Comparison of ENCODE assay signal across 10 cellular contexts in genomic region chr3:129045675-129046036, GRCh38. TPM values are rescaled to one million over a fixed set of nuclear protein-coding genes. Genes with fewer than 3 reads are reported as not detected.
DNase-seq lines count a peak whose midpoint lies in the region; ATAC-seq and TF ChIP-seq lines count a peak whose summit lies in the region.
"Had no signal": no experiment of that assay in that cellular context is flagged by ENCODE, and none has a peak within 500 bp of the region (broad histone marks: within the 10 kb centered on the region; RNA-seq: fewer than 3 reads in every experiment).

No MANE protein-coding gene starts in this region.

- H3K27me3 Mint-ChIP-seq in MCF 10A (ENCODE audit: insufficient read depth, unreplicated experiment) (peaks cover 12% of the 10 kb centered on the region), natural killer cell (ENCODE audit: low read depth in 2 of 2) (peaks cover 12 to 13% of the 10 kb centered on the region in 2 donors)
- H3K27me3 Mint-ChIP-seq in central memory CD8-positive, alpha-beta T cell = peaks cover 32% of the 10 kb centered on the region

- H3K9me3 Mint-ChIP-seq in MCF 10A (ENCODE audit: unreplicated experiment) (no peaks in the 10 kb centered on the region), natural killer cell (peaks cover 3% of the 10 kb centered on the region in 2 donors)
- H3K9me3 Mint-ChIP-seq in central memory CD8-positive, alpha-beta T cell = no peaks in the 10 kb centered on the region

- ATAC-seq in central memory CD8-positive, alpha-beta T cell (replicated peaks; ENCODE audit: extremely low read depth, poor library complexity, severe bottlenecking) = peak; percentile 52
- ATAC-seq in natural killer cell = peak; percentile 71 to 87 (median 84)
- peak; percentile 83 for ATAC-seq in upper lobe of right lung
- no peak for ATAC-seq in GM21447 (IDR thresholded peaks at IDR 0.05; ENCODE audit: unreplicated experiment)

- H3K4me3 ChIP-seq in breast epithelium = peak overlapping the region; percentile 29 to 67 (median 41)
- H3K4me3 ChIP-seq in upper lobe of right lung = peak overlapping the region; percentile 20
- H3K4me3 ChIP-seq in prostate gland = peak overlapping the region in 1 of 2 donors; percentile 15
- no peak overlapping the region for H3K4me3 ChIP-seq in BE2C (ENCODE audit: low read depth, low read length)

- H3K4me1 ChIP-seq in breast epithelium (no peaks in the 10 kb centered on the region), upper lobe of right lung (peaks cover 6% of the 10 kb centered on the region), prostate gland (replicated peaks) (no peaks in the 10 kb centered on the region), BE2C (no peaks in the 10 kb centered on the region)

- WGBS in prostate gland = 5% methylated on average over 34 of the region's 43 CpGs

- DNase-seq in breast epithelium (ENCODE audit: low spot score in 2 of 2) (no peak), MCF 10A (ENCODE audit: unreplicated experiment) (no peak), natural killer cell (peak; percentile 41), upper lobe of right lung (no peak), prostate gland (ENCODE audit: low spot score) (no peak), BE2C (no peak)
- no peak for DNase-seq in central memory CD8-positive, alpha-beta T cell (ENCODE audit: low spot score in 2 of 2)

- H3K4me1 Mint-ChIP-seq in MCF 10A (ENCODE audit: insufficient read depth, unreplicated experiment) = no peaks in the 10 kb centered on the region
- no peaks in the 10 kb centered on the region for H3K4me1 Mint-ChIP-seq in central memory CD8-positive, alpha-beta T cell
- peaks cover 0 to 5% of the 10 kb centered on the region in 2 donors for H3K4me1 Mint-ChIP-seq in natural killer cell

- H3K36me3 ChIP-seq in breast epithelium (no peaks in the 10 kb centered on the region), upper lobe of right lung (no peaks in the 10 kb centered on the region), prostate gland (no peaks in the 10 kb centered on the region), BE2C (no peaks in the 10 kb centered on the region)

- TF ChIP-seq CTCF in breast epithelium (IDR thresholded peaks at IDR 0.05) (no peak), MCF 10A (IDR thresholded peaks at IDR 0.05; ENCODE audit: unreplicated experiment) (no peak), natural killer cell (IDR thresholded peaks at IDR 0.05) (no peak), upper lobe of right lung (IDR thresholded peaks at IDR 0.05) (no peak), prostate gland (IDR thresholded peaks at IDR 0.05) (no peak), BE2C (IDR thresholded peaks at IDR 0.05; ENCODE audit: low read depth, low read length) (no peak)

- CTCF ChIA-PET in MCF 10A (lab: Yijun Ruan, JAX) = interaction anchor here (1.4 kb wide), 1 partner anchor 200 kb away, joined by 5 read pairs; no protein-coding TSS in a partner anchor

- intact Hi-C loops in breast epithelium (cut with DNase I; ENCODE audit: low total_unique reads) = no loop called here
- intact Hi-C loops in MCF 10A (cut with micrococcal nuclease) = no loop called here
- intact Hi-C loops in natural killer cell (cut with micrococcal nuclease) = no loop called here
- intact Hi-C loops in upper lobe of right lung (cut with DNase I) = no loop called here
- intact Hi-C loops in prostate gland (cut with DNase I) = no loop called here

- peaks cover 0 to 8% of the 10 kb centered on the region in 2 donors for H3K27me3 ChIP-seq in breast epithelium
- H3K27me3 ChIP-seq in upper lobe of right lung = no peaks in the 10 kb centered on the region
- no peaks in the 10 kb centered on the region for H3K27me3 ChIP-seq in prostate gland (replicated peaks; ENCODE audit: insufficient read depth)
- H3K27me3 ChIP-seq in BE2C = no peaks in the 10 kb centered on the region

- H3K4me3 Mint-ChIP-seq in MCF 10A (ENCODE audit: unreplicated experiment) (no peak overlapping the region), natural killer cell (peak overlapping the region; percentile 80)
- H3K4me3 Mint-ChIP-seq in central memory CD8-positive, alpha-beta T cell = peak overlapping the region; percentile 28

- TF ChIP-seq POLR2A in breast epithelium (IDR thresholded peaks at IDR 0.05) (no peak), prostate gland (IDR thresholded peaks at IDR 0.05) (no peak)

- H3K9me3 ChIP-seq in breast epithelium = no peaks in the 10 kb centered on the region
- no peaks in the 10 kb centered on the region for H3K9me3 ChIP-seq in upper lobe of right lung
- H3K9me3 ChIP-seq in prostate gland = no peaks in the 10 kb centered on the region
- no peaks in the 10 kb centered on the region; the same call in 1 of the 2 replicates for H3K9me3 ChIP-seq in BE2C

- POLR2A ChIA-PET in MCF 10A (lab: Yijun Ruan, JAX) = no interaction called here

- no TSS peak for BruUV-seq in MCF 10A (replicated peaks; lab: Mats Ljungman, UMichigan)

- H3K27ac ChIP-seq in breast epithelium (no peak overlapping the region), upper lobe of right lung (no peak overlapping the region), prostate gland (no peak overlapping the region)
- H3K27ac ChIP-seq: VCaP had no signal

- no peak overlapping the region for H3K27ac Mint-ChIP-seq in MCF 10A (ENCODE audit: low read depth, unreplicated experiment)
- H3K27ac Mint-ChIP-seq in central memory CD8-positive, alpha-beta T cell (ENCODE audit: low read depth) = no peak overlapping the region
- peak overlapping the region in 1 of 2 donors; percentile 67 for H3K27ac Mint-ChIP-seq in natural killer cell

- no peaks in the 10 kb centered on the region for H3K36me3 Mint-ChIP-seq in MCF 10A (ENCODE audit: insufficient read depth, unreplicated experiment)
- H3K36me3 Mint-ChIP-seq in central memory CD8-positive, alpha-beta T cell (ENCODE audit: insufficient read depth) = no peaks in the 10 kb centered on the region
- peaks cover 7% of the 10 kb centered on the region for H3K36me3 Mint-ChIP-seq in natural killer cell

RNA-seq across cellular contexts. Expression of gene GP9, which starts 14.9 kb away (rescaled TPM):
- under 1 TPM in 1 of 3 donors, not detected in 2; 0.48 TPM for total RNA-seq in breast epithelium
- not detected in 2 replicates for total RNA-seq in MCF 10A (2022)
- 1 to 10 TPM in 2 of 3 donors, under 1 TPM in 1; 0.86 to 8.6 (median 3.8) TPM for total RNA-seq in natural killer cell
- 1.2 TPM for total RNA-seq in upper lobe of right lung
- total RNA-seq in prostate gland = not detected
- polyA plus RNA-seq in BE2C (2012; ENCODE audit: insufficient read depth, insufficient read length, low read depth) = not detected
- total RNA-seq: renal cortical epithelial cell had no signal

RNA-seq across cellular contexts. Expression of gene EFCC1, which starts 44.6 kb away (rescaled TPM):
- 1 to 10 TPM; 1.6 to 3.9 (median 1.8) TPM for total RNA-seq in breast epithelium
- total RNA-seq in MCF 10A (2022) = not detected in 2 replicates
- total RNA-seq in natural killer cell = under 1 TPM in 2 of 3 donors, not detected in 1; 0.28 to 0.70 TPM
- total RNA-seq in upper lobe of right lung = 17.2 TPM
- 1 to 10 TPM; 1.8 to 4.0 TPM for total RNA-seq in prostate gland
- polyA plus RNA-seq in BE2C (2012; ENCODE audit: insufficient read depth, insufficient read length, low read depth) = not detected
- total RNA-seq: renal cortical epithelial cell had no signal

RNA-seq across cellular contexts. Expression of gene CFAP92, which starts 51.8 kb away (rescaled TPM):
- total RNA-seq in breast epithelium (1 to 10 TPM in 2 of 3 donors, under 1 TPM in 1; 0.66 to 1.4 (median 1.3) TPM), MCF 10A (2022) (0.10 and 0.16 TPM in 2 replicates), natural killer cell (under 1 TPM; 0.26 to 0.43 (median 0.41) TPM), upper lobe of right lung (1.9 TPM), prostate gland (1 to 10 TPM; 1.7 to 4.3 TPM)
- polyA plus RNA-seq in BE2C (2012; ENCODE audit: insufficient read depth, insufficient read length, low read depth) = 0.68 TPM
